9 cellular contexts compared by ENCODE assay signal in the genomic region with DNA sequence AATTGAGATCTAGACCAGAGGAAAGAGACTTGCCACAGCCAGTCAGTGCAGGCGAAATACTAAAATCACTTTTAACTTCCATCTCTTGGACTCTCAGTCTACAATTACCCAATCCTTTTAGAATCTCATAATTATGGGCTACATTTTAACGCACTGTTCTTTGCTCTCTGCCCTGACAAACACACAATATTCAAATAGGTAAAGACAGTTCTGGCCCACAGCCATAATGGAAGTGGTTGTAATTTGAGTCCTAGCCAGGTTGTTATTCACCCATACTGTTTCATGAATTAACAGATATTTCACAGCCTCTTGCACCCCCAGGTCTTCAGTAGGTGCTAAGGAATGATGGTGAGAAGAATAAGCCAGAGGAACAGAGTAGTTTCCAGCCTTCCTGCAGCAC. TPM values are rescaled to one million over a fixed set of nuclear protein-coding genes. Genes with fewer than 3 reads are reported as not detected.
DNase-seq lines count a peak whose midpoint lies in the region; ATAC-seq and TF ChIP-seq lines count a peak whose summit lies in the region.
"Had no signal": no experiment of that assay in that cellular context is flagged by ENCODE, and none has a peak within 500 bp of the region (broad histone marks: within the 10 kb centered on the region; RNA-seq: fewer than 3 reads in every experiment).

No MANE protein-coding gene starts in this region.

- no peaks in the 10 kb centered on the region for H3K36me3 ChIP-seq in colonic mucosa
- H3K36me3 ChIP-seq in stomach = no peaks in the 10 kb centered on the region
- H3K36me3 ChIP-seq in gastroesophageal sphincter = no peaks in the 10 kb centered on the region

- H3K27me3 ChIP-seq in colonic mucosa (no peaks in the 10 kb centered on the region), stomach (peaks cover 0 to 6% (median 4%) of the 10 kb centered on the region in 3 donors), gastroesophageal sphincter (peaks cover 5% of the 10 kb centered on the region)

- H3K9me3 ChIP-seq in colonic mucosa = no peaks in the 10 kb centered on the region
- H3K9me3 ChIP-seq in stomach = no peaks in the 10 kb centered on the region
- H3K9me3 ChIP-seq in gastroesophageal sphincter = no peaks in the 10 kb centered on the region

- H3K27me3 Mint-ChIP-seq in activated naive CD8-positive, alpha-beta T cell treated with anti-CD3 and anti-CD28 coated beads, Interleukin-2, amount 50 U/mL, for 24 hours = peaks cover 29% of the 10 kb centered on the region

- no peaks in the 10 kb centered on the region for H3K4me1 ChIP-seq in colonic mucosa
- H3K4me1 ChIP-seq in stomach = peaks cover 6 to 19% (median 15%) of the 10 kb centered on the region in 4 donors
- peaks cover 0 to 12% (median 0%) of the 10 kb centered on the region in 3 donors for H3K4me1 ChIP-seq in gastroesophageal sphincter

- H3K4me3 ChIP-seq in colonic mucosa (peak overlapping the region; percentile 56), stomach (peak overlapping the region in 3 of 4 donors; percentile 58 to 75 (median 67)), gastroesophageal sphincter (no peak overlapping the region)

- no peaks in the 10 kb centered on the region for H3K36me3 Mint-ChIP-seq in activated naive CD8-positive, alpha-beta T cell treated with anti-CD3 and anti-CD28 coated beads, Interleukin-2, amount 50 U/mL, for 24 hours (ENCODE audit: low read depth)

- H3K27ac ChIP-seq in colonic mucosa (no peak overlapping the region), stomach (no peak overlapping the region), gastroesophageal sphincter (no peak overlapping the region)

- no peak overlapping the region for H3K9ac ChIP-seq in colonic mucosa (ENCODE audit: low read depth in 2 of 2, low read length in 2 of 2)

- no peak overlapping the region for H3K4me3 Mint-ChIP-seq in activated naive CD8-positive, alpha-beta T cell treated with anti-CD3 and anti-CD28 coated beads, Interleukin-2, amount 50 U/mL, for 24 hours

- TF ChIP-seq CTCF in colonic mucosa (IDR thresholded peaks at IDR 0.05) (no peak), stomach (IDR thresholded peaks at IDR 0.05) (no peak), gastroesophageal sphincter (IDR thresholded peaks at IDR 0.05) (no peak)

- WGBS in stomach, 5 donors = 24 to 37% (median 26%) methylated on average over 2 of the region's 2 CpGs
- WGBS in gastroesophageal sphincter (ENCODE audit: low coverage in 1 of 2), 2 donors = 63 to 84% methylated on average over 2 of the region's 2 CpGs

- H3K9me3 Mint-ChIP-seq in activated naive CD8-positive, alpha-beta T cell treated with anti-CD3 and anti-CD28 coated beads, Interleukin-2, amount 50 U/mL, for 24 hours = no peaks in the 10 kb centered on the region

- intact Hi-C loops in colonic mucosa (cut with DNase I) (no loop called here), stomach (cut with DNase I; ENCODE audit: low total_unique reads) (no loop called here)

- no peak overlapping the region for H3K27ac Mint-ChIP-seq in activated naive CD8-positive, alpha-beta T cell treated with anti-CD3 and anti-CD28 coated beads, Interleukin-2, amount 50 U/mL, for 24 hours

- TF ChIP-seq EP300 in stomach (IDR thresholded peaks at IDR 0.05) (no peak), gastroesophageal sphincter (IDR thresholded peaks at IDR 0.05) (no peak)

- H3K4me1 Mint-ChIP-seq in activated naive CD8-positive, alpha-beta T cell treated with anti-CD3 and anti-CD28 coated beads, Interleukin-2, amount 50 U/mL, for 24 hours = peaks cover 15% of the 10 kb centered on the region

- ATAC-seq in HG03520 (IDR thresholded peaks at IDR 0.05; ENCODE audit: unreplicated experiment) (no peak), gastroesophageal sphincter (no peak)
- no peak for ATAC-seq in activated naive CD8-positive, alpha-beta T cell treated with anti-CD3 and anti-CD28 coated beads, Interleukin-2, amount 50 U/mL, for 24 hours

- DNase-seq in SIG-M5 treated with dmso at 0.1 percent for 504 hours (lab: John Stamatoyannopoulos, UW; ENCODE audit: unreplicated experiment) = peak; percentile 4
- no peak for DNase-seq in SIG-M5 (lab: John Stamatoyannopoulos, UW)
- peak; percentile 28 for DNase-seq in NCI-H2029 (lab: John Stamatoyannopoulos, UW)
- DNase-seq in colonic mucosa = peak; percentile 68
- no peak for DNase-seq in stomach
- DNase-seq in activated naive CD8-positive, alpha-beta T cell treated with anti-CD3 and anti-CD28 coated beads, Interleukin-2, amount 50 U/mL, for 24 hours = no peak

- no peak for TF ChIP-seq POLR2A in stomach (IDR thresholded peaks at IDR 0.05)
- no peak for TF ChIP-seq POLR2A in gastroesophageal sphincter (IDR thresholded peaks at IDR 0.05)

RNA-seq across cellular contexts. Expression of gene C11orf97, which starts 0.8 kb away (rescaled TPM):
- total RNA-seq in colonic mucosa (not detected), stomach (not detected), gastroesophageal sphincter (not detected)
- polyA plus RNA-seq in stomach = not detected
- polyA plus RNA-seq: AG04450 had no signal

RNA-seq across cellular contexts. Expression of gene ANKRD49, which starts 19.3 kb away (rescaled TPM):
- total RNA-seq in colonic mucosa = 10 to 100 TPM; 10.7 to 14.6 TPM
- total RNA-seq in stomach = 10 to 100 TPM in 3 of 5 donors, 1 to 10 TPM in 1, under 1 TPM in 1; 0.87 to 33.5 (median 16.4) TPM
- polyA plus RNA-seq in stomach = 10 to 100 TPM; 14.0 to 77.0 (median 15.3) TPM
- total RNA-seq in gastroesophageal sphincter = 10 to 100 TPM; 12.5 to 22.8 (median 16.9) TPM

RNA-seq across cellular contexts. Expression of gene MRE11, which starts 19.4 kb away (rescaled TPM):
- total RNA-seq in colonic mucosa = 10 to 100 TPM; 14.0 to 17.6 TPM
- total RNA-seq in stomach = 10 to 100 TPM in 3 of 5 donors, 1 to 10 TPM in 2; 2.0 to 39.3 (median 10.5) TPM
- 1 to 10 TPM; 1.5 to 5.9 (median 3.5) TPM for polyA plus RNA-seq in stomach
- 10 to 100 TPM; 13.8 to 15.9 (median 14.5) TPM for total RNA-seq in gastroesophageal sphincter

RNA-seq across cellular contexts. Expression of gene FUT4, which starts 30.6 kb away (rescaled TPM):
- 10 to 100 TPM; 28.0 to 28.5 TPM for total RNA-seq in colonic mucosa
- 10 to 100 TPM in 3 of 5 donors, 1 to 10 TPM in 1, under 1 TPM in 1; 0.58 to 19.7 (median 18.2) TPM for total RNA-seq in stomach
- 1 to 10 TPM; 1.4 to 4.1 (median 2.7) TPM for polyA plus RNA-seq in stomach
- total RNA-seq in gastroesophageal sphincter = 1 to 10 TPM; 5.2 to 7.8 (median 7.6) TPM

RNA-seq across cellular contexts. Expression of gene PIWIL4, which starts 54.1 kb away (rescaled TPM):
- total RNA-seq in colonic mucosa (1 to 10 TPM; 6.3 to 6.7 TPM), stomach (10 to 100 TPM in 2 of 5 donors, 1 to 10 TPM in 2, not detected in 1; 1.3 to 19.4 (median 9.1) TPM), gastroesophageal sphincter (1 to 10 TPM; 2.0 to 8.5 (median 6.0) TPM)
- 1 to 10 TPM; 1.7 to 4.2 (median 1.8) TPM for polyA plus RNA-seq in stomach

Comparison
In these comparisons a context has a peak if more than half of its experiments do, and no peak if none do; other contexts are left out.
1. DNase-seq: peak in SIG-M5 treated with dmso at 0.1 percent for 504 hours (single experiment), NCI-H2029 (single experiment) and colonic mucosa (single experiment); none in SIG-M5 (single experiment), stomach (single experiment) and activated naive CD8-positive, alpha-beta T cell treated with anti-CD3 and anti-CD28 coated beads, Interleukin-2, amount 50 U/mL, for 24 hours (single experiment).
2. H3K4me3 ChIP-seq: peak in colonic mucosa (single experiment) and stomach (3 of 4); none in gastroesophageal sphincter (0 of 2).